In genomic region chr2:240869109-240869955, GRCh38 we compare ENCODE assay signal across 33 cellular contexts. TPM values are rescaled to one million over a fixed set of nuclear protein-coding genes. Genes with fewer than 3 reads are reported as not detected.
"Had no signal": no experiment of that assay in that cellular context is flagged by ENCODE, and none has a peak within 500 bp of the region (broad histone marks: within the 10 kb centered on the region; RNA-seq: fewer than 3 reads in every experiment).

No MANE protein-coding gene starts in this region.

- H3K27ac ChIP-seq: brain microvascular endothelial cell, gastroesophageal sphincter, ovary, skin epidermis, stomach, thyroid gland, upper lobe of left lung, VCaP had no signal

- H3K4me1 ChIP-seq: gastroesophageal sphincter, thyroid gland, upper lobe of left lung had no signal

- ATAC-seq: gastroesophageal sphincter; left cardiac atrium; natural killer cell treated with Interleukin-12 subunit alpha and Interleukin-12 subunit beta and Interleukin-15 and Interleukin-18, amount 100 ng/mL, for 72 hours had no signal

- DNase-seq: activated CD4-positive, alpha-beta T cell treated with anti-CD3 and anti-CD28 coated beads for 4 hours; activated CD4-positive, alpha-beta T cell treated with anti-CD3 and anti-CD28 coated beads, Interleukin-2, amount 50 U/mL, for 4 hours; activated effector memory CD4-positive, alpha-beta T cell treated with anti-CD3 and anti-CD28 coated beads, Interleukin-2, amount 50 U/mL, for 16 hours; activated naive CD4-positive, alpha-beta T cell treated with anti-CD3 and anti-CD28 coated beads, Interleukin-2, amount 10 ng/mL, durations not matched to agents 7 days and 5 days; amniotic stem cell; brain microvascular endothelial cell; hippocampal formation; left cardiac atrium; mucosa of descending colon; stimulated activated CD4-positive, alpha-beta T cell treated with anti-CD3 and anti-CD28 coated beads, Interleukin-4, amount 100 ng/mL, for 24 hours; stomach; T-helper 1 cell; thyroid gland had no signal

- H3K4me3 ChIP-seq: gastroesophageal sphincter, lung, mucosa of descending colon, ovary, skin epidermis, stomach, thyroid gland, upper lobe of left lung had no signal

- H3K27me3 ChIP-seq: brain microvascular endothelial cell, ovary, thyroid gland, upper lobe of left lung had no signal

- H3K9me3 ChIP-seq: gastroesophageal sphincter, mucosa of descending colon, ovary, stomach, thyroid gland, upper lobe of left lung had no signal

- H3K36me3 ChIP-seq: brain microvascular endothelial cell, gastroesophageal sphincter, ovary, stomach, thyroid gland, upper lobe of left lung had no signal

RNA-seq across cellular contexts. Expression of gene AGXT, which starts 0.7 kb away (rescaled TPM):
- total RNA-seq: activated T-helper 1 cell treated with anti-CD3 and anti-CD28 coated beads, Interleukin-12 subunit alpha, Interleukin-12 subunit beta, Interleukin-2, Interleukin-4 antibody, amounts not matched to agents 30 ng/mL and 10 ng/mL and 1 ng/mL, durations not matched to agents 14 hours and 24 hours and 36 hours; astrocyte; cardiac septum; cerebellum; endothelial cell of umbilical vein; fibroblast of lung; fibroblast of villous mesenchyme; gastroesophageal sphincter; myocyte; natural killer cell treated with Interleukin-12 subunit alpha and Interleukin-12 subunit beta and Interleukin-15 and Interleukin-18, amount 100 ng/mL, for 72 hours; renal cortical epithelial cell; sciatic nerve; stomach; thyroid gland had no signal
- polyA plus RNA-seq: endothelial cell of umbilical vein, esophagus, fibroblast of lung, keratinocyte, stomach had no signal

RNA-seq across cellular contexts. Expression of gene MAB21L4, which starts 26.6 kb away (rescaled TPM):
- total RNA-seq: activated T-helper 1 cell treated with anti-CD3 and anti-CD28 coated beads, Interleukin-12 subunit alpha, Interleukin-12 subunit beta, Interleukin-2, Interleukin-4 antibody, amounts not matched to agents 30 ng/mL and 10 ng/mL and 1 ng/mL, durations not matched to agents 14 hours and 24 hours and 36 hours; cardiac septum; cerebellum; endothelial cell of umbilical vein; fibroblast of lung; fibroblast of villous mesenchyme; left cardiac atrium; mesenteric fat pad; myocyte; natural killer cell treated with Interleukin-12 subunit alpha and Interleukin-12 subunit beta and Interleukin-15 and Interleukin-18, amount 100 ng/mL, for 72 hours; sciatic nerve had no signal
- polyA plus RNA-seq: endothelial cell of umbilical vein, fibroblast of lung had no signal

RNA-seq across cellular contexts. Expression of gene CROCC2, which starts 36.8 kb away (rescaled TPM):
- total RNA-seq: activated T-helper 1 cell treated with anti-CD3 and anti-CD28 coated beads, Interleukin-12 subunit alpha, Interleukin-12 subunit beta, Interleukin-2, Interleukin-4 antibody, amounts not matched to agents 30 ng/mL and 10 ng/mL and 1 ng/mL, durations not matched to agents 14 hours and 24 hours and 36 hours; astrocyte; cardiac septum; cerebellum; endothelial cell of umbilical vein; fibroblast of villous mesenchyme; gastroesophageal sphincter; left cardiac atrium; mesenteric fat pad; myocyte; natural killer cell treated with Interleukin-12 subunit alpha and Interleukin-12 subunit beta and Interleukin-15 and Interleukin-18, amount 100 ng/mL, for 72 hours; thyroid gland had no signal
- polyA plus RNA-seq: endothelial cell of umbilical vein, keratinocyte had no signal

RNA-seq across cellular contexts. Expression of gene KIF1A, which starts 49.3 kb away (rescaled TPM):
- total RNA-seq: fibroblast of lung, fibroblast of villous mesenchyme, mesenteric fat pad had no signal
- polyA plus RNA-seq: keratinocyte had no signal
